Comparison of ENCODE assay signal across 8 cellular contexts in genomic region chr11:120715239-120715638, GRCh38.
DNase-seq lines count a peak whose midpoint lies in the region; ATAC-seq and TF ChIP-seq lines count a peak whose summit lies in the region.

No MANE protein-coding gene starts in this region.

- DNase-seq in activated B cell treated with CpG ODN at 0.5 μM for 24 hours (no peak), kidney epithelial cell (ENCODE audit: low read depth) (no peak), Peyer's patch (no peak), foreskin melanocyte (no peak), ureter (ENCODE audit: low spot score) (no peak)

- peak overlapping the region; percentile 81 to 93 (median 88) for H3K4me2 ChIP-seq in BLaER1 treated with 17β-estradiol and CSF1 and Interleukin-3, amounts not matched to agents 10 nM and 100 nM

- H3K4me1 Mint-ChIP-seq in activated B cell treated with CpG ODN at 0.5 μM for 24 hours = peaks cover 6% of the 10 kb centered on the region

- CTCF ChIA-PET in activated B cell treated with CpG ODN at 0.5 μM for 24 hours (lab: Charles Lee) = interaction anchor here (1.0 kb wide), 1 partner anchor 30 kb away, joined by 4 read pairs; no protein-coding TSS in a partner anchor

- no peak for TF ChIP-seq POLR2A in Peyer's patch (IDR thresholded peaks at IDR 0.05)

- peak; percentile 63 for ATAC-seq in GM19351 (IDR thresholded peaks at IDR 0.05; ENCODE audit: unreplicated experiment)
- no peak for ATAC-seq in activated B cell treated with CpG ODN at 0.5 μM for 24 hours (ENCODE audit: low read depth)
- ATAC-seq in HG03045 (IDR thresholded peaks at IDR 0.05; ENCODE audit: unreplicated experiment) = no peak

- peaks cover 29 to 57% (median 57%) of the 10 kb centered on the region in 10 experiments for H3K4me1 ChIP-seq in BLaER1 treated with 17β-estradiol and CSF1 and Interleukin-3, amounts not matched to agents 10 nM and 100 nM
- H3K4me1 ChIP-seq in Peyer's patch = peaks cover 0 to 12% (median 0%) of the 10 kb centered on the region in 4 donors

- peak overlapping the region; percentile 71 for H3K4me3 Mint-ChIP-seq in activated B cell treated with CpG ODN at 0.5 μM for 24 hours

- peak overlapping the region; percentile 44 to 77 (median 62); a peak in 19 of 22 replicates for H3K9ac ChIP-seq in BLaER1 treated with 17β-estradiol and CSF1 and Interleukin-3, amounts not matched to agents 10 nM and 100 nM

- no peaks in the 10 kb centered on the region for H3K9me3 Mint-ChIP-seq in activated B cell treated with CpG ODN at 0.5 μM for 24 hours

- 0 out of 22 replicates have a peak, but pooled peaks cover 0 to 2% (median 0%) of the 10 kb centered on the region in 11 experiments for H3K27me3 ChIP-seq in BLaER1 treated with 17β-estradiol and CSF1 and Interleukin-3, amounts not matched to agents 10 nM and 100 nM
- H3K27me3 ChIP-seq in kidney epithelial cell (ENCODE audit: control insufficient read depth, insufficient read depth, low read length) (no peaks in the 10 kb centered on the region), Peyer's patch (no peaks in the 10 kb centered on the region)

- H3K36me3 Mint-ChIP-seq in activated B cell treated with CpG ODN at 0.5 μM for 24 hours (ENCODE audit: low read depth) = no peaks in the 10 kb centered on the region

- peaks cover 14% of the 10 kb centered on the region for H3K27me3 Mint-ChIP-seq in activated B cell treated with CpG ODN at 0.5 μM for 24 hours

- no peaks in the 10 kb centered on the region for H3K36me3 ChIP-seq in BLaER1 treated with 17β-estradiol and CSF1 and Interleukin-3, amounts not matched to agents 10 nM and 100 nM
- H3K36me3 ChIP-seq in kidney epithelial cell (ENCODE audit: control insufficient read depth, insufficient read depth, low read length) = no peaks in the 10 kb centered on the region
- H3K36me3 ChIP-seq in Peyer's patch = no peaks in the 10 kb centered on the region

- TF ChIP-seq CTCF in activated B cell treated with CpG ODN at 0.5 μM for 24 hours (IDR thresholded peaks at IDR 0.05) (no peak), kidney epithelial cell (IDR thresholded peaks at IDR 0.05; ENCODE audit: insufficient read depth, low read length, poor library complexity, severe bottlenecking) (peak; percentile 68), Peyer's patch (IDR thresholded peaks at IDR 0.05) (peak in 2 of 6 experiments; percentile 17 to 35)

- intact Hi-C loops in activated B cell treated with CpG ODN at 0.5 μM for 24 hours (cut with micrococcal nuclease) = no loop called here

- peak overlapping the region; percentile 33 to 65 (median 50) for H3K4me3 ChIP-seq in BLaER1 treated with 17β-estradiol and CSF1 and Interleukin-3, amounts not matched to agents 10 nM and 100 nM
- no peak overlapping the region for H3K4me3 ChIP-seq in kidney epithelial cell (ENCODE audit: low read depth, low read length)
- H3K4me3 ChIP-seq in Peyer's patch = peak overlapping the region in 2 of 4 donors; percentile 1 to 27

- POLR2A ChIA-PET in activated B cell treated with CpG ODN at 0.5 μM for 24 hours (lab: Charles Lee) = no interaction called here

- no peaks in the 10 kb centered on the region for H3K9me3 ChIP-seq in BLaER1 treated with 17β-estradiol and CSF1 and Interleukin-3, amounts not matched to agents 10 nM and 100 nM (replicated peaks in 1 of 11)
- no peaks in the 10 kb centered on the region for H3K9me3 ChIP-seq in Peyer's patch

- peak overlapping the region in 9 of 11 experiments; percentile 36 to 77 (median 68); a peak in 17 of 22 replicates for H3K27ac ChIP-seq in BLaER1 treated with 17β-estradiol and CSF1 and Interleukin-3, amounts not matched to agents 10 nM and 100 nM
- H3K27ac ChIP-seq in Peyer's patch = no peak overlapping the region

- H3K27ac Mint-ChIP-seq in activated B cell treated with CpG ODN at 0.5 μM for 24 hours = no peak overlapping the region

- H4K20me1 ChIP-seq in BLaER1 treated with 17β-estradiol and CSF1 and Interleukin-3, amounts not matched to agents 10 nM and 100 nM = no peaks in the 10 kb centered on the region; a peak in 1 of 22 replicates

Comparison
In these comparisons a context has a peak if more than half of its experiments do, and no peak if none do; other contexts are left out.
1. H3K27ac ChIP-seq: peak in BLaER1 treated with 17β-estradiol and CSF1 and Interleukin-3, amounts not matched to agents 10 nM and 100 nM (9 of 11); none in Peyer's patch (0 of 4).